11 cellular contexts compared by ENCODE assay signal in the genomic region with DNA sequence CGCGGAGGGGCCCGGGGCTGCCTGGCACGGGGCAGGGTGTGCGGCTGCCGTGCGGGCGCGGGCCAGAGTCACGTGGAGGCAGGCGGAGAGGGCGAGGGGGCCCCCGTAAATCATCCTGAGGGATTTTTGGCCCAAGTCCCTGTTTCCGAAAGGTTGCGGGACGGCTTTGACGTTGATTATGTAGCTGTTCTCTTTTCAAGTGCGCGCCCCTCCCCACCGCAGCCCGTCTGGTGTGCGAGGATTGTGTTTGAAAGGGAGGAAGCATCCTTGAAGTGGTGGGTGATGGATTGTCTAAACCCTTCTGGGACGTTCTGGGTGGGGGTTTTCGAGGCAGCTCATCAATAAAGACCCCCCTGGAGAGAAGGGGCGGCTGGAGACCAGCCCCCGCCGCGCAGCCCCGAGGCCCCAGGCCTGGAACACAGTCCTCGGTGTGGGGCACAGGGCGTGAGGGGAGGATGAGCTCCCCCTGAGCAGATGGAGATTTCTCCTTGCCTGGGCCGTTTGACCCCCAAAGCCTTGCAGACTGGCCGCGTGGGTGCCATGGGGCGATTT. TPM values are rescaled to one million over a fixed set of nuclear protein-coding genes. Genes with fewer than 3 reads are reported as not detected.
A peak's percentile ranks its signal among the peaks of the same experiment; 100 is the strongest.
DNase-seq lines count a peak whose midpoint lies in the region; TF ChIP-seq lines count a peak whose summit lies in the region.
"Had no signal": no experiment of that assay in that cellular context is flagged by ENCODE, and none has a peak within 500 bp of the region (broad histone marks: within the 10 kb centered on the region; RNA-seq: fewer than 3 reads in every experiment).

No MANE protein-coding gene starts in this region.

- H3K27ac Mint-ChIP-seq in Calu3 (ENCODE audit: unreplicated experiment) = no peak overlapping the region
- H3K27ac Mint-ChIP-seq: nephron had no signal

- no peak overlapping the region for H2AFZ ChIP-seq in hepatocyte

- BruUV-seq in Calu3 (replicated peaks; lab: Mats Ljungman, UMichigan) = no TSS peak

- DNase-seq in GM13976 (ENCODE audit: low spot score) (peak; percentile 37), SJCRH30 (no peak), hepatocyte (ENCODE audit: low spot score) (peak; percentile 63), sigmoid colon (no peak), H4 (ENCODE audit: low spot score) (no peak), Calu3 (no peak), HUDEP-2 (lab: John Stamatoyannopoulos, UW; ENCODE audit: unreplicated experiment in 76 of 76) (no peak), COR-L47 (lab: John Stamatoyannopoulos, UW) (no peak)
- DNase-seq: Right ventricle myocardium superior had no signal

- H3K4me3 Mint-ChIP-seq in Calu3 (ENCODE audit: low read depth, unreplicated experiment) = no peak overlapping the region

- WGBS in hepatocyte (ENCODE audit: low lambda C conversion rate, missing lambda C conversion rate) = 4% methylated on average over 35 of the region's 35 CpGs
- WGBS in sigmoid colon, 2 donors = 5 to 6% methylated on average over 35 of the region's 35 CpGs

- H3K4me1 ChIP-seq in SJCRH30 = no peaks in the 10 kb centered on the region
- peaks cover 47% of the 10 kb centered on the region for H3K4me1 ChIP-seq in hepatocyte (ENCODE audit: insufficient read depth)
- peaks cover 0 to 54% (median 52%) of the 10 kb centered on the region in 4 donors for H3K4me1 ChIP-seq in sigmoid colon

- CTCF ChIA-PET in Calu3 (lab: Charles Lee) = no interaction called here

- H3K4me1 Mint-ChIP-seq in Calu3 (ENCODE audit: low read depth, unreplicated experiment) = no peaks in the 10 kb centered on the region

- in situ Hi-C loops in GM13976 (cut with MboI; ENCODE audit: low sequenced_read_pairs, unreplicated experiment) = loop anchor here (25.0 kb wide), 1 partner anchor 795 kb away; no protein-coding TSS in a partner anchor

- peak overlapping the region; percentile 34 for H3K4me3 ChIP-seq in SJCRH30
- H3K4me3 ChIP-seq in hepatocyte = peak overlapping the region; percentile 26
- peak overlapping the region; percentile 24 to 51 (median 45) for H3K4me3 ChIP-seq in sigmoid colon

- TF ChIP-seq POLR2A in sigmoid colon (IDR thresholded peaks at IDR 0.05) = no peak

- no peak for TF ChIP-seq CTCF in GM13976 (IDR thresholded peaks at IDR 0.05; ENCODE audit: borderline replicate concordance, control extremely low read depth, extremely low read depth, insufficient read depth, missing control alignments)
- no peak for TF ChIP-seq CTCF in hepatocyte (IDR thresholded peaks at IDR 0.05; ENCODE audit: poor library complexity)
- TF ChIP-seq CTCF in sigmoid colon (IDR thresholded peaks at IDR 0.05) = no peak
- TF ChIP-seq CTCF in Calu3 (IDR thresholded peaks at IDR 0.05; ENCODE audit: unreplicated experiment) = no peak

- no peaks in the 10 kb centered on the region for H3K9me2 ChIP-seq in hepatocyte (replicated peaks; ENCODE audit: insufficient read depth)

- H3K9me3 Mint-ChIP-seq in Calu3 (ENCODE audit: low read depth, unreplicated experiment) = no peaks in the 10 kb centered on the region
- H3K9me3 Mint-ChIP-seq: nephron had no signal

- H4K20me1 ChIP-seq in hepatocyte (ENCODE audit: insufficient read depth, poor library complexity, severe bottlenecking) = no peaks in the 10 kb centered on the region

- H3K27me3 ChIP-seq in SJCRH30 (no peaks in the 10 kb centered on the region), hepatocyte (peaks cover 99% of the 10 kb centered on the region), sigmoid colon (peaks cover 40 to 94% (median 77%) of the 10 kb centered on the region in 3 donors)

- H3K36me3 ChIP-seq in SJCRH30 (no peaks in the 10 kb centered on the region), hepatocyte (replicated peaks; ENCODE audit: insufficient read depth, low read depth) (no peaks in the 10 kb centered on the region), sigmoid colon (no peaks in the 10 kb centered on the region)

- H3K36me3 Mint-ChIP-seq in Calu3 (ENCODE audit: insufficient read depth, unreplicated experiment) = no peaks in the 10 kb centered on the region

- H3K4me2 ChIP-seq in hepatocyte = peak overlapping the region; percentile 96

- H3K27me3 Mint-ChIP-seq in Calu3 (ENCODE audit: unreplicated experiment) = peaks cover 65% of the 10 kb centered on the region

- no peaks in the 10 kb centered on the region for H3K9me3 ChIP-seq in SJCRH30 (replicated peaks)
- H3K9me3 ChIP-seq in hepatocyte (ENCODE audit: low read depth) = no peaks in the 10 kb centered on the region
- no peaks in the 10 kb centered on the region for H3K9me3 ChIP-seq in sigmoid colon

- peaks cover 37% of the 10 kb centered on the region for H3K79me2 ChIP-seq in hepatocyte

- TF ChIP-seq EP300 in sigmoid colon (IDR thresholded peaks at IDR 0.05) = peak in 3 of 4 donors; percentile 33 to 48 (median 34)

- intact Hi-C loops in sigmoid colon (cut with DNase I) (loop anchor here (2.0 to 10.0 kb wide), 4 partner anchors 470 to 1048 kb away; no protein-coding TSS in a partner anchor), Calu3 (cut with micrococcal nuclease; ENCODE audit: unreplicated experiment) (loop anchor here (5.0 kb wide), 1 partner anchor 660 kb away; no protein-coding TSS in a partner anchor)

- H3K27ac ChIP-seq in SJCRH30 = no peak overlapping the region
- peak overlapping the region; percentile 94 for H3K27ac ChIP-seq in hepatocyte
- H3K27ac ChIP-seq in sigmoid colon = peak overlapping the region; percentile 84 to 96 (median 89)

RNA-seq across cellular contexts. Expression of a gene that starts 7.0 kb away (rescaled TPM):
- 2.8 and 3.7 TPM in 2 replicates for total RNA-seq in SJCRH30 (2014; rRNA removed; shearing (Covaris generic))
- total RNA-seq in hepatocyte (18.0 and 28.0 TPM in 2 replicates), sigmoid colon (10 to 100 TPM; 18.2 to 37.8 (median 27.3) TPM), Calu3 (2022) (0.14 and 0.17 TPM in 2 replicates)
- polyA plus RNA-seq in hepatocyte (24.9 and 31.5 TPM in 2 replicates), sigmoid colon (1 to 10 TPM; 3.5 to 6.7 (median 4.8) TPM)
- total RNA-seq in H4 (2014; rRNA removed; shearing (Covaris generic)) = 18.3 and 21.5 TPM in 2 replicates
- total RNA-seq: activated CD8-positive, alpha-beta memory T cell treated with anti-CD3 and anti-CD28 coated beads for 36 hours had no signal

Comparison
In these comparisons a context has a peak if more than half of its experiments do, and no peak if none do; other contexts are left out.
1. DNase-seq: peak in GM13976 (single experiment) and hepatocyte (single experiment); none in SJCRH30 (0 of 2), sigmoid colon (single experiment), H4 (single experiment), Calu3 (single experiment), HUDEP-2 (0 of 76) and COR-L47 (single experiment).
2. Peak in every context shown above with its lines, with median percentiles within 50 percentile points of each other: H3K4me3 ChIP-seq.